Comparison of ENCODE assay signal across 8 cellular contexts in the genomic region with DNA sequence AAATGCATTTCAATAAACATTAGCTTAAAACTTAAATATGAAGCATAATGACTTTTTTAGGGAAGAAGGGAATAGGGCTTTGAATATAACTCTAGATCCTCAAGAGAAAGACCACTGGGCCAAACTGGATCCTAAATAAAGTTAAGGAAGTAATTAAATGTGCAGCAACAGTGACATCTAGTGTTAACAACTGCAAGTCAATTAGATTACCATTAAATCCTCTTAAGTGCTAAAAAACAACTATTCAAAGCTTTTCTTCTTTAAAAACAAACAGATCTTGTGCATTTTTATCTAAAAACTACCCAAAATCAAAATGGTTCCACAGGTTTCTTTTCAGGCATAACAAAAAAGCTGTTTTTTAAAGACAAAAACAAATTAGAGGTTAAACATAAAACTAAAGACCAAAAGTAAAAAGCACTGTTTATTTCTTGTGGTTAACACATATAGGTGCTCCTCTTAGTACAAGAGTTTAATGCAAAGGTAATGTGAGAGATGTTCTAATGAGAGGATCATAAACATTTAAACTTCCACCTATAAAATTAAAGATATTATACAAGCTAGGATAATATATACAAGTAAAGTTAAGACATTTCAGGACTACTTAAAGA.
A peak's percentile ranks its signal among the peaks of the same experiment; 100 is the strongest.
DNase-seq lines count a peak whose midpoint lies in the region; ATAC-seq and TF ChIP-seq lines count a peak whose summit lies in the region.

No MANE protein-coding gene starts in this region.

- DNase-seq in A172 (ENCODE audit: low spot score) (peak; percentile 74), GM13977 (ENCODE audit: low spot score) (no peak), NCI-H2196 (lab: John Stamatoyannopoulos, UW; ENCODE audit: unreplicated experiment) (peak; percentile 74), heart left ventricle (no peak), renal cortical epithelial cell (ENCODE audit: low read depth) (peak; percentile 92)

- ATAC-seq in heart left ventricle = peak; percentile 43 to 73 (median 62)
- no peak for ATAC-seq in HG03025 (IDR thresholded peaks at IDR 0.05; ENCODE audit: low FRiP score, unreplicated experiment)
- no peak for ATAC-seq in GM21619 (IDR thresholded peaks at IDR 0.05; ENCODE audit: unreplicated experiment)

- intact Hi-C loops in heart left ventricle (cut with DNase I) = loop anchor here (1.0 to 10.0 kb wide), 17 partner anchors 56 to 657 kb away; partner anchors contain the start of gene ZFP36L2 (in 2 of the 10)

- peaks cover 0 to 56% (median 20%) of the 10 kb centered on the region in 12 donors for H3K4me1 ChIP-seq in heart left ventricle

- H3K36me3 ChIP-seq in heart left ventricle = no peaks in the 10 kb centered on the region

- in situ Hi-C loops in GM13977 (cut with MboI; ENCODE audit: low pct_unique_long_range_greater_than_20kb, low sequenced_read_pairs, unreplicated experiment) = loop anchor here (10.0 kb wide), 3 partner anchors 260 to 510 kb away; partner anchors contain the start of gene ZFP36L2

- H3K9me3 ChIP-seq in heart left ventricle = peaks cover 0 to 4% (median 0%) of the 10 kb centered on the region in 12 donors

- TF ChIP-seq CTCF in GM13977 (IDR thresholded peaks at IDR 0.05; ENCODE audit: extremely low read depth, insufficient read depth, missing control alignments) (peak; percentile 52), VCaP (conservative IDR thresholded peaks at IDR 0.05) (peak; percentile 76), heart left ventricle (IDR thresholded peaks at IDR 0.05) (peak; percentile 56 to 84 (median 68))

- H3K27ac ChIP-seq in VCaP (peak overlapping the region; percentile 66), heart left ventricle (peak overlapping the region in 7 of 12 donors; percentile 11 to 72 (median 42))

- H3K27me3 ChIP-seq in heart left ventricle = no peaks in the 10 kb centered on the region

- H3K4me3 ChIP-seq in heart left ventricle = no peak overlapping the region

- no peak for TF ChIP-seq POLR2A in heart left ventricle (IDR thresholded peaks at IDR 0.05)

Comparison
In these comparisons a context has a peak if more than half of its experiments do, and no peak if none do; other contexts are left out.
1. DNase-seq: peak in A172 (single experiment), NCI-H2196 (single experiment) and renal cortical epithelial cell (single experiment); none in GM13977 (single experiment) and heart left ventricle (0 of 5).
2. ATAC-seq: peak in heart left ventricle (4 of 4); none in HG03025 (single experiment) and GM21619 (single experiment).
3. Peak in every context shown above with its lines, with median percentiles within 50 percentile points of each other: CTCF ChIP-seq.